In the genomic region with DNA sequence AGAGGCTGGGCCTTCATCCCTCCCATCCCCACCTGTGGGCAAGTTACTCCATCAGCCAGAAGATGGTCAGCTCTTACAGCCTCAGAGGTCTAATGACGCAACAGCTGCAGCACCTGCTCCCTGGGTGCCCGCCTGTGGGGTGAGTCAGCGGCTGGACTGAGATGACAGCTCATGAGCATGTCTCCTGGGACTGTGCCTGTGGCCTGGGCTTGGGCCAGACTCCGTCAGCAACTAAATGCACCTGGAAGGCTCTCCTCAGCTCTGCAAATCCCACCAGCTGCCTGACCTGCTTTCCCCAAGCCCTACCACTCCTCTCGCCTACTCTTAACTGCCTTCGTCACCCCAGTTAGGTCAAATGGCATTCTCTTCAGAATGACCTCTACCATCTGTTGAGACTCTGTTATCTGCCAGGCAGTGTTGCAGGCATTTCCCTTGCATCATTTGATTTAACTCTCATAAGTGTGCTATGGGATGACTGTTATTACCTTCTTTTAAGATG, we compare ENCODE assay signal across 1 cellular context.
TF ChIP-seq lines count a peak whose summit lies in the region.

No MANE protein-coding gene starts in this region.

TF ChIP-seq in HepG2, 621 proteins besides CTCF, POLR2A, EP300 and RAD21 (continued from another document and continues in another):
- TF ChIP-seq ZNF10 (CRISPR knock-in tag; IDR thresholded peaks at IDR 0.05; ENCODE audit: borderline replicate concordance, low read depth), result no peak
- TF ChIP-seq, protein P1, sequence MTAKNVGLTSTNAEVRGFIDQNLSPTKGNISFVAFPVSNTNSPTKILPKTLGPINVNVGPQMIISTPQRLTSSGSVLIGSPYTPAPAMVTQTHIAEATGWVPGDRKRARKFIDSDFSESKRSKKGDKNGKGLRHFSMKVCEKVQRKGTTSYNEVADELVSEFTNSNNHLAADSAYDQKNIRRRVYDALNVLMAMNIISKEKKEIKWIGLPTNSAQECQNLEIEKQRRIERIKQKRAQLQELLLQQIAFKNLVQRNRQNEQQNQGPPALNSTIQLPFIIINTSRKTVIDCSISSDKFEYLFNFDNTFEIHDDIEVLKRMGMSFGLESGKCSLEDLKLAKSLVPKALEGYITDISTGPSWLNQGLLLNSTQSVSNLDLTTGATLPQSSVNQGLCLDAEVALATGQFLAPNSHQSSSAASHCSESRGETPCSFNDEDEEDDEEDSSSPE (CRISPR knock-in tag; IDR thresholded peaks at IDR 0.05), result no peak
- TF ChIP-seq SYNCRIP (IDR thresholded peaks at IDR 0.05; ENCODE audit: insufficient read depth, low read depth, low read length), result no peak
- TF ChIP-seq ZIK1 (CRISPR knock-in tag; IDR thresholded peaks at IDR 0.05; ENCODE audit: borderline replicate concordance, low read depth), result no peak
- no peak for TF ChIP-seq POLR2AphosphoS2 (IDR thresholded peaks at IDR 0.05; ENCODE audit: low read depth, low read length)
- peak; percentile 80 for TF ChIP-seq ZNF7 (CRISPR knock-in tag; IDR thresholded peaks at IDR 0.05)
- TF ChIP-seq TRIM24 (CRISPR knock-in tag; IDR thresholded peaks at IDR 0.05), result no peak
- TF ChIP-seq ZNF629 (CRISPR knock-in tag; conservative IDR thresholded peaks at IDR 0.05), result no peak
- no peak for TF ChIP-seq ZNF746 (CRISPR knock-in tag; IDR thresholded peaks at IDR 0.05)
- TF ChIP-seq PPARG (CRISPR knock-in tag; conservative IDR thresholded peaks at IDR 0.05), result no peak
- TF ChIP-seq, protein P2, sequence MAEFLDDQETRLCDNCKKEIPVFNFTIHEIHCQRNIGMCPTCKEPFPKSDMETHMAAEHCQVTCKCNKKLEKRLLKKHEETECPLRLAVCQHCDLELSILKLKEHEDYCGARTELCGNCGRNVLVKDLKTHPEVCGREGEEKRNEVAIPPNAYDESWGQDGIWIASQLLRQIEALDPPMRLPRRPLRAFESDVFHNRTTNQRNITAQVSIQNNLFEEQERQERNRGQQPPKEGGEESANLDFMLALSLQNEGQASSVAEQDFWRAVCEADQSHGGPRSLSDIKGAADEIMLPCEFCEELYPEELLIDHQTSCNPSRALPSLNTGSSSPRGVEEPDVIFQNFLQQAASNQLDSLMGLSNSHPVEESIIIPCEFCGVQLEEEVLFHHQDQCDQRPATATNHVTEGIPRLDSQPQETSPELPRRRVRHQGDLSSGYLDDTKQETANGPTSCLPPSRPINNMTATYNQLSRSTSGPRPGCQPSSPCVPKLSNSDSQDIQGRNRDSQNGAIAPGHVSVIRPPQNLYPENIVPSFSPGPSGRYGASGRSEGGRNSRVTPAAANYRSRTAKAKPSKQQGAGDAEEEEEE (CRISPR knock-in tag; IDR thresholded peaks at IDR 0.05; ENCODE audit: borderline replicate concordance), result no peak
- TF ChIP-seq KLF15 (CRISPR knock-in tag; IDR thresholded peaks at IDR 0.05; ENCODE audit: borderline replicate concordance), result no peak
- TF ChIP-seq REL (CRISPR knock-in tag; conservative IDR thresholded peaks at IDR 0.05), result no peak
- TF ChIP-seq MBNL3 (CRISPR knock-in tag; conservative IDR thresholded peaks at IDR 0.05), result no peak
- TF ChIP-seq, protein P3, sequence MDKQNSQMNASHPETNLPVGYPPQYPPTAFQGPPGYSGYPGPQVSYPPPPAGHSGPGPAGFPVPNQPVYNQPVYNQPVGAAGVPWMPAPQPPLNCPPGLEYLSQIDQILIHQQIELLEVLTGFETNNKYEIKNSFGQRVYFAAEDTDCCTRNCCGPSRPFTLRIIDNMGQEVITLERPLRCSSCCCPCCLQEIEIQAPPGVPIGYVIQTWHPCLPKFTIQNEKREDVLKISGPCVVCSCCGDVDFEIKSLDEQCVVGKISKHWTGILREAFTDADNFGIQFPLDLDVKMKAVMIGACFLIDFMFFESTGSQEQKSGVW (CRISPR knock-in tag; IDR thresholded peaks at IDR 0.05; ENCODE audit: borderline replicate concordance), result no peak
- TF ChIP-seq AGO2 (optimal IDR thresholded peaks at IDR 0.05; ENCODE audit: low read depth, low read length), result no peak
- no peak for TF ChIP-seq PTBP1 (IDR thresholded peaks at IDR 0.05; ENCODE audit: low read depth, low read length, poor library complexity, severe bottlenecking)
- 0 out of 2 replicates have a peak, but pooled peaks have one; percentile 61 for TF ChIP-seq HMG20A (CRISPR knock-in tag; IDR thresholded peaks at IDR 0.05; ENCODE audit: borderline replicate concordance)
- TF ChIP-seq FOXM1 (CRISPR knock-in tag; IDR thresholded peaks at IDR 0.05), result no peak
- TF ChIP-seq BORCS8-MEF2B (CRISPR knock-in tag; IDR thresholded peaks at IDR 0.05), result no peak
- TF ChIP-seq, protein P4, sequence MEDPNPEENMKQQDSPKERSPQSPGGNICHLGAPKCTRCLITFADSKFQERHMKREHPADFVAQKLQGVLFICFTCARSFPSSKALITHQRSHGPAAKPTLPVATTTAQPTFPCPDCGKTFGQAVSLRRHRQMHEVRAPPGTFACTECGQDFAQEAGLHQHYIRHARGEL (CRISPR knock-in tag; IDR thresholded peaks at IDR 0.05), result no peak
- TF ChIP-seq, protein P5, sequence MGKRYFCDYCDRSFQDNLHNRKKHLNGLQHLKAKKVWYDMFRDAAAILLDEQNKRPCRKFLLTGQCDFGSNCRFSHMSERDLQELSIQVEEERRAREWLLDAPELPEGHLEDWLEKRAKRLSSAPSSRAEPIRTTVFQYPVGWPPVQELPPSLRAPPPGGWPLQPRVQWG (CRISPR knock-in tag; IDR thresholded peaks at IDR 0.05; ENCODE audit: borderline replicate concordance, low read depth), result no peak
- TF ChIP-seq KLF16 (CRISPR knock-in tag; IDR thresholded peaks at IDR 0.05), result no peak
- TF ChIP-seq, protein P6, sequence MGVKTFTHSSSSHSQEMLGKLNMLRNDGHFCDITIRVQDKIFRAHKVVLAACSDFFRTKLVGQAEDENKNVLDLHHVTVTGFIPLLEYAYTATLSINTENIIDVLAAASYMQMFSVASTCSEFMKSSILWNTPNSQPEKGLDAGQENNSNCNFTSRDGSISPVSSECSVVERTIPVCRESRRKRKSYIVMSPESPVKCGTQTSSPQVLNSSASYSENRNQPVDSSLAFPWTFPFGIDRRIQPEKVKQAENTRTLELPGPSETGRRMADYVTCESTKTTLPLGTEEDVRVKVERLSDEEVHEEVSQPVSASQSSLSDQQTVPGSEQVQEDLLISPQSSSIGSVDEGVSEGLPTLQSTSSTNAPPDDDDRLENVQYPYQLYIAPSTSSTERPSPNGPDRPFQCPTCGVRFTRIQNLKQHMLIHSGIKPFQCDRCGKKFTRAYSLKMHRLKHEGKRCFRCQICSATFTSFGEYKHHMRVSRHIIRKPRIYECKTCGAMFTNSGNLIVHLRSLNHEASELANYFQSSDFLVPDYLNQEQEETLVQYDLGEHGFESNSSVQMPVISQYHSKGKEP (CRISPR knock-in tag; IDR thresholded peaks at IDR 0.05), result no peak
- TF ChIP-seq ZNF737 (CRISPR knock-in tag; IDR thresholded peaks at IDR 0.05; ENCODE audit: borderline replicate concordance), result no peak
- TF ChIP-seq ZNF615 (CRISPR knock-in tag; IDR thresholded peaks at IDR 0.05; ENCODE audit: borderline replicate concordance), result no peak
- TF ChIP-seq, protein P7, sequence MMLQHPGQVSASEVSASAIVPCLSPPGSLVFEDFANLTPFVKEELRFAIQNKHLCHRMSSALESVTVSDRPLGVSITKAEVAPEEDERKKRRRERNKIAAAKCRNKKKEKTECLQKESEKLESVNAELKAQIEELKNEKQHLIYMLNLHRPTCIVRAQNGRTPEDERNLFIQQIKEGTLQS (CRISPR knock-in tag; IDR thresholded peaks at IDR 0.05), result peak; percentile 77; the same call in 1 of the 2 replicates
- TF ChIP-seq TBP (CRISPR knock-in tag; IDR thresholded peaks at IDR 0.05), result no peak
- TF ChIP-seq, protein P8, sequence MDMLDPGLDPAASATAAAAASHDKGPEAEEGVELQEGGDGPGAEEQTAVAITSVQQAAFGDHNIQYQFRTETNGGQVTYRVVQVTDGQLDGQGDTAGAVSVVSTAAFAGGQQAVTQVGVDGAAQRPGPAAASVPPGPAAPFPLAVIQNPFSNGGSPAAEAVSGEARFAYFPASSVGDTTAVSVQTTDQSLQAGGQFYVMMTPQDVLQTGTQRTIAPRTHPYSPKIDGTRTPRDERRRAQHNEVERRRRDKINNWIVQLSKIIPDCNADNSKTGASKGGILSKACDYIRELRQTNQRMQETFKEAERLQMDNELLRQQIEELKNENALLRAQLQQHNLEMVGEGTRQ (IDR thresholded peaks at IDR 0.05; ENCODE audit: low read depth, low read length), result no peak
- TF ChIP-seq, protein P8 (CRISPR knock-in tag; IDR thresholded peaks at IDR 0.05; ENCODE audit: borderline replicate concordance), result no peak
- TF ChIP-seq RARA (CRISPR knock-in tag; IDR thresholded peaks at IDR 0.05), result peak; percentile 50
- TF ChIP-seq, protein P9, sequence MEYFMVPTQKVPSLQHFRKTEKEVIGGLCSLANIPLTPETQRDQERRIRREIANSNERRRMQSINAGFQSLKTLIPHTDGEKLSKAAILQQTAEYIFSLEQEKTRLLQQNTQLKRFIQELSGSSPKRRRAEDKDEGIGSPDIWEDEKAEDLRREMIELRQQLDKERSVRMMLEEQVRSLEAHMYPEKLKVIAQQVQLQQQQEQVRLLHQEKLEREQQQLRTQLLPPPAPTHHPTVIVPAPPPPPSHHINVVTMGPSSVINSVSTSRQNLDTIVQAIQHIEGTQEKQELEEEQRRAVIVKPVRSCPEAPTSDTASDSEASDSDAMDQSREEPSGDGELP (IDR thresholded peaks at IDR 0.05; ENCODE audit: borderline replicate concordance, low read depth), result no peak
- TF ChIP-seq MTA1 (CRISPR knock-in tag; IDR thresholded peaks at IDR 0.05; ENCODE audit: borderline replicate concordance), result no peak
- TF ChIP-seq, protein P10, sequence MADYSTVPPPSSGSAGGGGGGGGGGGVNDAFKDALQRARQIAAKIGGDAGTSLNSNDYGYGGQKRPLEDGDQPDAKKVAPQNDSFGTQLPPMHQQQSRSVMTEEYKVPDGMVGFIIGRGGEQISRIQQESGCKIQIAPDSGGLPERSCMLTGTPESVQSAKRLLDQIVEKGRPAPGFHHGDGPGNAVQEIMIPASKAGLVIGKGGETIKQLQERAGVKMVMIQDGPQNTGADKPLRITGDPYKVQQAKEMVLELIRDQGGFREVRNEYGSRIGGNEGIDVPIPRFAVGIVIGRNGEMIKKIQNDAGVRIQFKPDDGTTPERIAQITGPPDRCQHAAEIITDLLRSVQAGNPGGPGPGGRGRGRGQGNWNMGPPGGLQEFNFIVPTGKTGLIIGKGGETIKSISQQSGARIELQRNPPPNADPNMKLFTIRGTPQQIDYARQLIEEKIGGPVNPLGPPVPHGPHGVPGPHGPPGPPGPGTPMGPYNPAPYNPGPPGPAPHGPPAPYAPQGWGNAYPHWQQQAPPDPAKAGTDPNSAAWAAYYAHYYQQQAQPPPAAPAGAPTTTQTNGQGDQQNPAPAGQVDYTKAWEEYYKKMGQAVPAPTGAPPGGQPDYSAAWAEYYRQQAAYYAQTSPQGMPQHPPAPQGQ (CRISPR knock-in tag; IDR thresholded peaks at IDR 0.05; ENCODE audit: borderline replicate concordance), result no peak
- TF ChIP-seq BHLHE40 (IDR thresholded peaks at IDR 0.05; ENCODE audit: low read length), result 0 out of 2 replicates have a peak, but pooled peaks have one; percentile 23
- no peak for TF ChIP-seq CENPX (CRISPR knock-in tag; IDR thresholded peaks at IDR 0.05)
- no peak for TF ChIP-seq GABPA (IDR thresholded peaks at IDR 0.05; ENCODE audit: low read depth, low read length)
- no peak for TF ChIP-seq GABPA (CRISPR knock-in tag; IDR thresholded peaks at IDR 0.05; ENCODE audit: low read depth)
- no peak for TF ChIP-seq CBX1 (IDR thresholded peaks at IDR 0.05; ENCODE audit: low read depth)
- no peak for TF ChIP-seq KDM3A (CRISPR knock-in tag; IDR thresholded peaks at IDR 0.05; ENCODE audit: low read depth)
- TF ChIP-seq, protein P11, sequence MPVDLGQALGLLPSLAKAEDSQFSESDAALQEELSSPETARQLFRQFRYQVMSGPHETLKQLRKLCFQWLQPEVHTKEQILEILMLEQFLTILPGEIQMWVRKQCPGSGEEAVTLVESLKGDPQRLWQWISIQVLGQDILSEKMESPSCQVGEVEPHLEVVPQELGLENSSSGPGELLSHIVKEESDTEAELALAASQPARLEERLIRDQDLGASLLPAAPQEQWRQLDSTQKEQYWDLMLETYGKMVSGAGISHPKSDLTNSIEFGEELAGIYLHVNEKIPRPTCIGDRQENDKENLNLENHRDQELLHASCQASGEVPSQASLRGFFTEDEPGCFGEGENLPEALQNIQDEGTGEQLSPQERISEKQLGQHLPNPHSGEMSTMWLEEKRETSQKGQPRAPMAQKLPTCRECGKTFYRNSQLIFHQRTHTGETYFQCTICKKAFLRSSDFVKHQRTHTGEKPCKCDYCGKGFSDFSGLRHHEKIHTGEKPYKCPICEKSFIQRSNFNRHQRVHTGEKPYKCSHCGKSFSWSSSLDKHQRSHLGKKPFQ (CRISPR knock-in tag; IDR thresholded peaks at IDR 0.05; ENCODE audit: insufficient replicate concordance), result no peak
- no peak for TF ChIP-seq KLF12 (CRISPR knock-in tag; IDR thresholded peaks at IDR 0.05; ENCODE audit: borderline replicate concordance)
- TF ChIP-seq KAT8 (CRISPR knock-in tag; IDR thresholded peaks at IDR 0.05), result no peak
- TF ChIP-seq ZBTB7A (CRISPR knock-in tag; IDR thresholded peaks at IDR 0.05), result no peak
- no peak for TF ChIP-seq ZNF136 (CRISPR knock-in tag; IDR thresholded peaks at IDR 0.05; ENCODE audit: low read depth)
- TF ChIP-seq NR2F6 (IDR thresholded peaks at IDR 0.05), result no peak
- TF ChIP-seq NR2F6 (CRISPR knock-in tag; IDR thresholded peaks at IDR 0.05), result no peak
- TF ChIP-seq GZF1 (CRISPR knock-in tag; IDR thresholded peaks at IDR 0.05), result no peak
- TF ChIP-seq, protein P12, sequence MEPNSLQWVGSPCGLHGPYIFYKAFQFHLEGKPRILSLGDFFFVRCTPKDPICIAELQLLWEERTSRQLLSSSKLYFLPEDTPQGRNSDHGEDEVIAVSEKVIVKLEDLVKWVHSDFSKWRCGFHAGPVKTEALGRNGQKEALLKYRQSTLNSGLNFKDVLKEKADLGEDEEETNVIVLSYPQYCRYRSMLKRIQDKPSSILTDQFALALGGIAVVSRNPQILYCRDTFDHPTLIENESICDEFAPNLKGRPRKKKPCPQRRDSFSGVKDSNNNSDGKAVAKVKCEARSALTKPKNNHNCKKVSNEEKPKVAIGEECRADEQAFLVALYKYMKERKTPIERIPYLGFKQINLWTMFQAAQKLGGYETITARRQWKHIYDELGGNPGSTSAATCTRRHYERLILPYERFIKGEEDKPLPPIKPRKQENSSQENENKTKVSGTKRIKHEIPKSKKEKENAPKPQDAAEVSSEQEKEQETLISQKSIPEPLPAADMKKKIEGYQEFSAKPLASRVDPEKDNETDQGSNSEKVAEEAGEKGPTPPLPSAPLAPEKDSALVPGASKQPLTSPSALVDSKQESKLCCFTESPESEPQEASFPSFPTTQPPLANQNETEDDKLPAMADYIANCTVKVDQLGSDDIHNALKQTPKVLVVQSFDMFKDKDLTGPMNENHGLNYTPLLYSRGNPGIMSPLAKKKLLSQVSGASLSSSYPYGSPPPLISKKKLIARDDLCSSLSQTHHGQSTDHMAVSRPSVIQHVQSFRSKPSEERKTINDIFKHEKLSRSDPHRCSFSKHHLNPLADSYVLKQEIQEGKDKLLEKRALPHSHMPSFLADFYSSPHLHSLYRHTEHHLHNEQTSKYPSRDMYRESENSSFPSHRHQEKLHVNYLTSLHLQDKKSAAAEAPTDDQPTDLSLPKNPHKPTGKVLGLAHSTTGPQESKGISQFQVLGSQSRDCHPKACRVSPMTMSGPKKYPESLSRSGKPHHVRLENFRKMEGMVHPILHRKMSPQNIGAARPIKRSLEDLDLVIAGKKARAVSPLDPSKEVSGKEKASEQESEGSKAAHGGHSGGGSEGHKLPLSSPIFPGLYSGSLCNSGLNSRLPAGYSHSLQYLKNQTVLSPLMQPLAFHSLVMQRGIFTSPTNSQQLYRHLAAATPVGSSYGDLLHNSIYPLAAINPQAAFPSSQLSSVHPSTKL (CRISPR knock-in tag; IDR thresholded peaks at IDR 0.05), result peak; percentile 63; the same call in 1 of the 2 replicates
